Comparison of ENCODE assay signal across 8 cellular contexts in genomic region chr2:128232965-128233789, GRCh38.
A peak's percentile ranks its signal among the peaks of the same experiment; 100 is the strongest.
DNase-seq lines count a peak whose midpoint lies in the region; ATAC-seq and TF ChIP-seq lines count a peak whose summit lies in the region.

No MANE protein-coding gene starts in this region.

- TF ChIP-seq POLR2A in NB4 (IDR thresholded peaks at IDR 0.05; ENCODE audit: extremely low read depth, insufficient read length): no peak

- no peaks in the 10 kb centered on the region for H3K36me3 Mint-ChIP-seq in progenitor cell of endocrine pancreas (ENCODE audit: insufficient read depth)

- H3K4me1 Mint-ChIP-seq in progenitor cell of endocrine pancreas (ENCODE audit: low read depth): no peaks in the 10 kb centered on the region

- H3K4me1 ChIP-seq in upper lobe of right lung: peaks cover 4% of the 10 kb centered on the region

- H3K4me3 ChIP-seq in NB4 (ENCODE audit: low read depth, low read length) (peak overlapping the region; percentile 62), upper lobe of right lung (peak overlapping the region; percentile 77)

- no peaks in the 10 kb centered on the region for H3K9me3 ChIP-seq in upper lobe of right lung

- intact Hi-C loops in left ventricle myocardium superior (cut with micrococcal nuclease) (loop anchor here (10.0 kb wide), 1 partner anchor 348 kb away; the partner anchor contains the start of gene AMMECR1L), upper lobe of right lung (cut with DNase I) (no loop called here)

- ATAC-seq in HG02588 (IDR thresholded peaks at IDR 0.05; ENCODE audit: unreplicated experiment) (peak; percentile 98), left ventricle myocardium superior (peak; percentile 98), upper lobe of right lung (peak; percentile 98)

- peak overlapping the region; percentile 76 for H3K4me3 Mint-ChIP-seq in progenitor cell of endocrine pancreas (ENCODE audit: low read depth)

- TF ChIP-seq CTCF in GM12872 (IDR thresholded peaks at IDR 0.05; ENCODE audit: insufficient read depth, low read depth, low read length) (peak; percentile 92), NB4 (IDR thresholded peaks at IDR 0.05; ENCODE audit: low read depth, low read length) (peak; percentile 92), progenitor cell of endocrine pancreas (IDR thresholded peaks at IDR 0.05; ENCODE audit: unreplicated experiment) (peak; percentile 86), upper lobe of right lung (IDR thresholded peaks at IDR 0.05) (peak; percentile 95)

- peak overlapping the region; percentile 42 for H3K27ac ChIP-seq in upper lobe of right lung

- no peaks in the 10 kb centered on the region for H3K9me3 Mint-ChIP-seq in progenitor cell of endocrine pancreas (ENCODE audit: low read depth)

- H3K27me3 Mint-ChIP-seq in progenitor cell of endocrine pancreas: peaks cover 13% of the 10 kb centered on the region

- no peaks in the 10 kb centered on the region for H3K36me3 ChIP-seq in upper lobe of right lung

- DNase-seq in NB4 (ENCODE audit: low read depth): peak; percentile 91
- DNase-seq in T-helper 1 cell: peak; percentile 54 to 83 (median 68)
- peak; percentile 23 to 89 (median 71) for DNase-seq in amygdala (lab: John Stamatoyannopoulos, UW)
- peak; percentile 95 for DNase-seq in left ventricle myocardium superior
- DNase-seq in progenitor cell of endocrine pancreas (ENCODE audit: low spot score, unreplicated experiment): peak; percentile 79
- DNase-seq in upper lobe of right lung: peak; percentile 96

- H3K27ac Mint-ChIP-seq in progenitor cell of endocrine pancreas: peak overlapping the region; percentile 85

- peaks cover 6% of the 10 kb centered on the region for H3K27me3 ChIP-seq in upper lobe of right lung

Comparison
In these comparisons a context has a peak if more than half of its experiments do, and no peak if none do; other contexts are left out.
1. Peak in every context shown above with its lines: DNase-seq, ATAC-seq, H3K4me3 ChIP-seq and H3K27ac ChIP-seq.